In the genomic region with DNA sequence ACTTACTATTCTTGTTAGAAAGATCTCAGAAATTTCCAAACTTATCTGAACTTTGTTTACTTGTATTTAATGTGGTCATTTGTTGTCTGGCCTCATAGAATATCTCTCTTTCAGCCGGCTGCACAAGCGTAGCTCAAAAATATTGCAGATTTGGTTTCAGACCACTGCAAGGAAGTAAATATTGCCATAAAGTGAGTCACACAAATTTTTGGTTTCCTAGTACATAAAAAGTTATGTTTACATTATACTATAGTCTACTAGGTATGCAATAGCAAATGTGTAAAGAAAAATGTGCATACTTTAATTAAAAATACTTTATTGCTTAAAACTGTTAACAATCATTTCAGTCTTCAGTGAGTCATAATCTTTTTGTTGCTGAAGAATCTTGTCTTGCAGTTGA, we compare ENCODE assay signal across 19 cellular contexts.
DNase-seq lines count a peak whose midpoint lies in the region; TF ChIP-seq lines count a peak whose summit lies in the region.
"Had no signal": no experiment of that assay in that cellular context is flagged by ENCODE, and none has a peak within 500 bp of the region (broad histone marks: within the 10 kb centered on the region; RNA-seq: fewer than 3 reads in every experiment).

No MANE protein-coding gene starts in this region.

- H2AFZ ChIP-seq in fibroblast of lung (ENCODE audit: low read length): no peak overlapping the region

- H3K9me3 ChIP-seq in breast epithelium: no peaks in the 10 kb centered on the region
- no peaks in the 10 kb centered on the region for H3K9me3 ChIP-seq in fibroblast of lung (ENCODE audit: control insufficient read depth, insufficient read depth, low read depth, low read length)
- no peaks in the 10 kb centered on the region for H3K9me3 ChIP-seq in adrenal gland (replicated peaks in 1 of 3)
- H3K9me3 ChIP-seq: BLaER1 had no signal

- H3K27me3 ChIP-seq in breast epithelium (no peaks in the 10 kb centered on the region), fibroblast of lung (ENCODE audit: control insufficient read depth, insufficient read depth, low read length) (no peaks in the 10 kb centered on the region), adrenal gland (no peaks in the 10 kb centered on the region)
- H3K27me3 ChIP-seq: BLaER1 had no signal

- no peak overlapping the region for H3K4me2 ChIP-seq in fibroblast of lung (ENCODE audit: extremely low read depth, insufficient read depth, low read length)
- H3K4me2 ChIP-seq: BLaER1 had no signal

- no peak for TF ChIP-seq CTCF in MCF 10A (IDR thresholded peaks at IDR 0.05; ENCODE audit: unreplicated experiment)
- no peak for TF ChIP-seq CTCF in breast epithelium (IDR thresholded peaks at IDR 0.05)
- TF ChIP-seq CTCF in astrocyte of the spinal cord (IDR thresholded peaks at IDR 0.05; ENCODE audit: low read depth, low read length): no peak
- no peak for TF ChIP-seq CTCF in fibroblast of lung (conservative IDR thresholded peaks at IDR 0.05 in 1 of 2, IDR thresholded peaks at IDR 0.05 in 1 of 2; ENCODE audit: low read depth in 1 of 2, low read length in 2 of 2)
- no peak for TF ChIP-seq CTCF in adrenal gland (IDR thresholded peaks at IDR 0.05)

- H3K4me3 Mint-ChIP-seq in MCF 10A (ENCODE audit: unreplicated experiment): no peak overlapping the region
- H3K4me3 Mint-ChIP-seq: CD8-positive, alpha-beta T cell; T-cell had no signal

- H3K4me3 ChIP-seq in breast epithelium (no peak overlapping the region), astrocyte of the spinal cord (ENCODE audit: low read depth, low read length) (no peak overlapping the region), fibroblast of lung (replicated peaks in 1 of 4; ENCODE audit: control extremely low read depth in 1 of 4, insufficient read depth in 1 of 4, low read depth in 3 of 4, low read length in 4 of 4) (no peak overlapping the region), adrenal gland (no peak overlapping the region)
- H3K4me3 ChIP-seq: BLaER1, SK-N-MC had no signal

- H3K36me3 ChIP-seq in breast epithelium (no peaks in the 10 kb centered on the region), fibroblast of lung (ENCODE audit: control insufficient read depth, insufficient read depth, low read length) (no peaks in the 10 kb centered on the region), adrenal gland (replicated peaks in 1 of 2) (no peaks in the 10 kb centered on the region)
- H3K36me3 ChIP-seq: BLaER1 had no signal

- H3K4me1 Mint-ChIP-seq in MCF 10A (ENCODE audit: insufficient read depth, unreplicated experiment): peaks cover 10% of the 10 kb centered on the region
- H3K4me1 Mint-ChIP-seq: T-cell had no signal

- TF ChIP-seq POLR2A in breast epithelium (IDR thresholded peaks at IDR 0.05) (no peak), adrenal gland (IDR thresholded peaks at IDR 0.05) (no peak)

- DNase-seq in MCF 10A (ENCODE audit: unreplicated experiment): peak; percentile 27
- no peak for DNase-seq in breast epithelium (ENCODE audit: low spot score in 2 of 2)
- peak; percentile 60 for DNase-seq in astrocyte of the spinal cord (ENCODE audit: low read depth, low spot score)
- peak; percentile 38 to 42 for DNase-seq in fibroblast of lung (ENCODE audit: low read depth in 2 of 2)
- DNase-seq in adrenal gland: no peak
- DNase-seq in DMS79 treated with DMSO at 0.1 percent for 48 hours (lab: John Stamatoyannopoulos, UW): no peak
- DNase-seq in SHP77 (lab: John Stamatoyannopoulos, UW): no peak
- DNase-seq in SW480 (ENCODE audit: low spot score): no peak
- DNase-seq: 8988T; CD8-positive, alpha-beta T cell; DMS79; HCEC 1CT; NCI-H1105; NCI-H1694; NCI-H345; NCI-H526 treated with DMSO at 0.1 percent for 48 hours; T-cell had no signal

- CTCF ChIA-PET in MCF 10A (lab: Yijun Ruan, JAX): no interaction called here

- H3K9me3 Mint-ChIP-seq in MCF 10A (ENCODE audit: unreplicated experiment): no peaks in the 10 kb centered on the region

- H3K27me3 Mint-ChIP-seq in MCF 10A (ENCODE audit: insufficient read depth, unreplicated experiment): no peaks in the 10 kb centered on the region
- H3K27me3 Mint-ChIP-seq: T-cell had no signal

- no TSS peak for BruUV-seq in MCF 10A (replicated peaks; lab: Mats Ljungman, UMichigan)

- H3K4me1 ChIP-seq in breast epithelium: no peaks in the 10 kb centered on the region
- H3K4me1 ChIP-seq in fibroblast of lung (ENCODE audit: control insufficient read depth, extremely low read depth, insufficient read depth, low read length): no peaks in the 10 kb centered on the region
- peaks cover 0 to 10% of the 10 kb centered on the region in 2 donors for H3K4me1 ChIP-seq in adrenal gland (replicated peaks in 1 of 2)
- H3K4me1 ChIP-seq: BLaER1 had no signal

- POLR2A ChIA-PET in MCF 10A (lab: Yijun Ruan, JAX): no interaction called here

- H3K27ac ChIP-seq in breast epithelium (no peak overlapping the region), fibroblast of lung (ENCODE audit: insufficient read depth, low read length) (no peak overlapping the region), adrenal gland (no peak overlapping the region)
- H3K27ac ChIP-seq: BLaER1, SK-N-MC had no signal

- no peak overlapping the region for H3K9ac ChIP-seq in fibroblast of lung (ENCODE audit: insufficient read depth, low read length)
- H3K9ac ChIP-seq: BLaER1 had no signal

- no peaks in the 10 kb centered on the region for H4K20me1 ChIP-seq in fibroblast of lung (ENCODE audit: control insufficient read depth, extremely low read depth, insufficient read depth, low read length)
- H4K20me1 ChIP-seq: BLaER1 had no signal

- 46 to 89% (median 76%) methylated on average over 2 of the region's 2 CpGs for WGBS in adrenal gland, 4 donors

- H3K27ac Mint-ChIP-seq in MCF 10A (ENCODE audit: low read depth, unreplicated experiment): no peak overlapping the region
- H3K27ac Mint-ChIP-seq: CD8-positive, alpha-beta T cell; T-cell had no signal

- no peaks in the 10 kb centered on the region for H3K36me3 Mint-ChIP-seq in MCF 10A (ENCODE audit: insufficient read depth, unreplicated experiment)
- H3K36me3 Mint-ChIP-seq: CD8-positive, alpha-beta T cell; T-cell had no signal

- intact Hi-C loops in MCF 10A (cut with micrococcal nuclease) (no loop called here), breast epithelium (cut with DNase I; ENCODE audit: low total_unique reads) (no loop called here), adrenal gland (cut with DNase I) (no loop called here)

- no peaks in the 10 kb centered on the region for H3K79me2 ChIP-seq in fibroblast of lung (ENCODE audit: control insufficient read depth, insufficient read depth, low read length)

- in situ Hi-C loops in astrocyte of the spinal cord (cut with HindIII; ENCODE audit: low sequenced_read_pairs): no loop called here

Comparison
In these comparisons a context has a peak if more than half of its experiments do, and no peak if none do; other contexts are left out.
1. DNase-seq: peak in MCF 10A (single experiment), astrocyte of the spinal cord (single experiment) and fibroblast of lung (2 of 2); none in breast epithelium (0 of 2), adrenal gland (0 of 7), DMS79 treated with DMSO at 0.1 percent for 48 hours (single experiment), SHP77 (0 of 2) and SW480 (single experiment).